23 cellular contexts compared by ENCODE assay signal in genomic region chr10:129952771-129953489, GRCh38. TPM values are rescaled to one million over a fixed set of nuclear protein-coding genes. Genes with fewer than 3 reads are reported as not detected.
A peak's percentile ranks its signal among the peaks of the same experiment; 100 is the strongest.
DNase-seq lines count a peak whose midpoint lies in the region; ATAC-seq, FAIRE-seq and TF ChIP-seq lines count a peak whose summit lies in the region.
"Had no signal": no experiment of that assay in that cellular context is flagged by ENCODE, and none has a peak within 500 bp of the region (broad histone marks: within the 10 kb centered on the region; RNA-seq: fewer than 3 reads in every experiment).

No MANE protein-coding gene starts in this region.

- H3K36me3 Mint-ChIP-seq in brain = peaks cover 12% of the 10 kb centered on the region
- H3K36me3 Mint-ChIP-seq: CD4-positive, alpha-beta memory T cell; natural killer cell had no signal

- intact Hi-C loops in Right ventricle myocardium superior (cut with DNase I) = no loop called here

- no CpG with 5 or more reads among the region's 11 CpGs for WGBS in neuronal stem cell (ENCODE audit: extremely low coverage in 2 of 2, insufficient read length in 2 of 2, insufficient replicate concordance in 1 of 2), 2 donors

- H3K9ac ChIP-seq in neuronal stem cell (ENCODE audit: low read depth, low read length, poor library complexity) = no peak overlapping the region

- no peak overlapping the region for H4K8ac ChIP-seq in neuronal stem cell (ENCODE audit: low read depth, low read length)

- H3K4me1 Mint-ChIP-seq in brain = peaks cover 97% of the 10 kb centered on the region
- H3K4me1 Mint-ChIP-seq: natural killer cell had no signal

- H3K27me3 ChIP-seq in neuronal stem cell (ENCODE audit: control insufficient read depth in 3 of 3, insufficient read depth in 3 of 3, low read depth in 1 of 3, low read length in 3 of 3) = peaks cover 0 to 18% (median 11%) of the 10 kb centered on the region in 3 experiments
- H3K27me3 ChIP-seq: MG63 had no signal

- H3K4me2 ChIP-seq in neuronal stem cell (ENCODE audit: insufficient read depth, low read length, poor library complexity, severe bottlenecking) = no peak overlapping the region

- H3K4me3 ChIP-seq in neuronal stem cell (ENCODE audit: low read length in 2 of 2) = no peak overlapping the region
- H3K4me3 ChIP-seq: MG63, uterus had no signal

- no peaks in the 10 kb centered on the region for H3K36me3 ChIP-seq in neuronal stem cell (replicated peaks in 1 of 2; ENCODE audit: control insufficient read depth in 2 of 2, insufficient read depth in 2 of 2, low read length in 2 of 2)
- H3K36me3 ChIP-seq: uterus had no signal

- DNase-seq in AG08395 (ENCODE audit: low spot score) = peak; percentile 84
- DNase-seq in Right ventricle myocardium superior = peak; percentile 46
- DNase-seq in neuronal stem cell (ENCODE audit: low spot score) = peak; percentile 46
- no peak for DNase-seq in D721Med (ENCODE audit: insufficient read length, low spot score)
- no peak for DNase-seq in OCI-M1 (lab: John Stamatoyannopoulos, UW)
- DNase-seq: ACHN; activated CD4-positive, alpha-beta T cell treated with anti-CD3 and anti-CD28 coated beads for 4 hours; amniotic stem cell; CD4-positive, alpha-beta memory T cell; DND-41; immature natural killer cell; mammary epithelial cell; MG63; natural killer cell; NCI-H1930 had no signal

- TF ChIP-seq CTCF in brain (conservative IDR thresholded peaks at IDR 0.05) (no peak), D721Med (IDR thresholded peaks at IDR 0.05; ENCODE audit: insufficient read depth, missing control alignments) (no peak)

- H2BK5ac ChIP-seq in neuronal stem cell (ENCODE audit: low read length) = no peak overlapping the region

- H3K4me1 ChIP-seq in neuronal stem cell (ENCODE audit: control insufficient read depth in 2 of 2, insufficient read depth in 1 of 2, low read depth in 1 of 2, low read length in 2 of 2) = peaks cover 25 to 40% of the 10 kb centered on the region in 2 donors
- H3K4me1 ChIP-seq: uterus had no signal

- H3K27ac ChIP-seq in neuronal stem cell (replicated peaks; ENCODE audit: low read length) = no peak overlapping the region
- H3K27ac ChIP-seq: uterus had no signal

- H3K14ac ChIP-seq in neuronal stem cell (ENCODE audit: low read length) = no peak overlapping the region

- H2BK12ac ChIP-seq in neuronal stem cell (ENCODE audit: low read length) = no peak overlapping the region

- H3K4me3 Mint-ChIP-seq in brain = peak overlapping the region in 4 of 5 experiments; percentile 22 to 87 (median 52)
- H3K4me3 Mint-ChIP-seq: CD4-positive, alpha-beta memory T cell; immature natural killer cell; natural killer cell; stimulated activated naive CD8-positive, alpha-beta T cell treated with anti-CD3 and anti-CD28 coated beads, Interleukin-15, Interleukin-2, amounts not matched to agents 100 ng/mL and 50 ng/mL, for 24 hours had no signal

- no peak overlapping the region for H4K91ac ChIP-seq in neuronal stem cell (ENCODE audit: low read depth, low read length, poor library complexity)

- H3K18ac ChIP-seq in neuronal stem cell (ENCODE audit: low read length) = no peak overlapping the region

- no peak overlapping the region for H2AK5ac ChIP-seq in neuronal stem cell (ENCODE audit: low read depth, low read length)

- H3K4ac ChIP-seq in neuronal stem cell (ENCODE audit: low read length) = no peak overlapping the region

- ATAC-seq in Right ventricle myocardium superior (ENCODE audit: poor library complexity) (peak; percentile 55), GM18861 (IDR thresholded peaks at IDR 0.05; ENCODE audit: unreplicated experiment) (no peak), GM21619 (IDR thresholded peaks at IDR 0.05; ENCODE audit: unreplicated experiment) (no peak)
- ATAC-seq: HepG2, natural killer cell had no signal

- H2BK120ac ChIP-seq in neuronal stem cell (ENCODE audit: low read depth, low read length) = no peak overlapping the region

- H2BK15ac ChIP-seq in neuronal stem cell (ENCODE audit: low read length) = peak overlapping the region; percentile 2

- no peaks in the 10 kb centered on the region for H3K79me1 ChIP-seq in neuronal stem cell (ENCODE audit: low read depth, low read length)

- FAIRE-seq in D721Med (lab: Jason Lieb, UNC) = no peak
- FAIRE-seq: GM19239, HepG2 had no signal

- H3K27me3 Mint-ChIP-seq in brain = peaks cover 64% of the 10 kb centered on the region

- H3K9me3 ChIP-seq in neuronal stem cell (replicated peaks in 1 of 2; ENCODE audit: control insufficient read depth in 2 of 2, insufficient read depth in 1 of 2, low read depth in 1 of 2, low read length in 2 of 2) = no peaks in the 10 kb centered on the region
- H3K9me3 ChIP-seq: MG63, uterus had no signal

- peak overlapping the region; percentile 79 for H2AFZ ChIP-seq in neuronal stem cell (ENCODE audit: low read length)

- peaks cover 0 to 6% (median 0%) of the 10 kb centered on the region in 5 experiments for H3K9me3 Mint-ChIP-seq in brain
- H3K9me3 Mint-ChIP-seq: natural killer cell; stimulated activated naive CD8-positive, alpha-beta T cell treated with anti-CD3 and anti-CD28 coated beads, Interleukin-15, Interleukin-2, amounts not matched to agents 100 ng/mL and 50 ng/mL, for 24 hours had no signal

- H3K27ac Mint-ChIP-seq in brain = peak overlapping the region in 3 of 5 experiments; percentile 53 to 91 (median 89)
- H3K27ac Mint-ChIP-seq: CD4-positive, alpha-beta memory T cell; immature natural killer cell; natural killer cell; stimulated activated naive CD8-positive, alpha-beta T cell treated with anti-CD3 and anti-CD28 coated beads, Interleukin-15, Interleukin-2, amounts not matched to agents 100 ng/mL and 50 ng/mL, for 24 hours had no signal

- no peak overlapping the region for H3K23ac ChIP-seq in neuronal stem cell (ENCODE audit: low read depth, low read length, poor library complexity)

RNA-seq across cellular contexts. Expression of gene EBF3, which starts 11.1 kb away (rescaled TPM):
- polyA plus RNA-seq in brain (ENCODE audit: insufficient read depth, low read depth, low replicate concordance) = 22.3 TPM
- 6.2 TPM for total RNA-seq in Right ventricle myocardium superior
- polyA plus RNA-seq in neuronal stem cell (2013, experiment 1 of 2) = 3.3 TPM
- polyA plus RNA-seq in neuronal stem cell (2013, experiment 2 of 2) = 3.1 TPM
- total RNA-seq: CD4-positive, alpha-beta memory T cell; chondrocyte; HepG2; natural killer cell had no signal
- polyA plus RNA-seq: CD4-positive, alpha-beta memory T cell; HepG2; immature natural killer cell; mammary epithelial cell had no signal

Comparison
In these comparisons a context has a peak if more than half of its experiments do, and no peak if none do; other contexts are left out.
1. DNase-seq: peak in AG08395 (single experiment), Right ventricle myocardium superior (single experiment) and neuronal stem cell (single experiment); none in D721Med (single experiment) and OCI-M1 (single experiment).